8 cellular contexts compared by ENCODE assay signal in genomic region chr7:2820508-2820934, GRCh38. TPM values are rescaled to one million over a fixed set of nuclear protein-coding genes. Genes with fewer than 3 reads are reported as not detected.
DNase-seq lines count a peak whose midpoint lies in the region; ATAC-seq and TF ChIP-seq lines count a peak whose summit lies in the region.

No MANE protein-coding gene starts in this region.

- DNase-seq in HFF-Myc (ENCODE audit: extremely low read depth, low read depth), result peak; percentile 73
- DNase-seq in astrocyte of the cerebellum (ENCODE audit: low read depth), result peak; percentile 89
- DNase-seq in iris pigment epithelial cell (ENCODE audit: low read depth), result peak; percentile 96
- no peak for DNase-seq in WERI-Rb-1
- no peak for DNase-seq in globus pallidus (ENCODE audit: low spot score)
- no peak for DNase-seq in H7
- DNase-seq in NOMO-1 treated with dmso at 0.1 percent for 144 hours (lab: John Stamatoyannopoulos, UW; ENCODE audit: unreplicated experiment), result no peak

- peaks cover 36% of the 10 kb centered on the region for H3K36me3 Mint-ChIP-seq in stimulated activated memory B cell treated with anti-CD40 and anti-IgM and Interleukin-4, amounts not matched to agents 10 μg/mL and 1 μg/mL and 100 μg/mL, for 72 hours

- H3K27me3 Mint-ChIP-seq in stimulated activated memory B cell treated with anti-CD40 and anti-IgM and Interleukin-4, amounts not matched to agents 10 μg/mL and 1 μg/mL and 100 μg/mL, for 72 hours, result no peaks in the 10 kb centered on the region

- no peak overlapping the region for H3K4me3 Mint-ChIP-seq in stimulated activated memory B cell treated with anti-CD40 and anti-IgM and Interleukin-4, amounts not matched to agents 10 μg/mL and 1 μg/mL and 100 μg/mL, for 72 hours

- H3K27ac ChIP-seq in WERI-Rb-1, result no peak overlapping the region

- H3K27me3 ChIP-seq in WERI-Rb-1 (ENCODE audit: insufficient read depth, low read depth, severe bottlenecking), result no peaks in the 10 kb centered on the region
- no peaks in the 10 kb centered on the region for H3K27me3 ChIP-seq in H7 (ENCODE audit: control insufficient read depth, insufficient read depth, low read length)

- ATAC-seq in stimulated activated memory B cell treated with anti-CD40 and anti-IgM and Interleukin-4, amounts not matched to agents 10 μg/mL and 1 μg/mL and 100 μg/mL, for 72 hours, result no peak

- no peaks in the 10 kb centered on the region for H3K9me3 Mint-ChIP-seq in stimulated activated memory B cell treated with anti-CD40 and anti-IgM and Interleukin-4, amounts not matched to agents 10 μg/mL and 1 μg/mL and 100 μg/mL, for 72 hours

- in situ Hi-C loops in astrocyte of the cerebellum (cut with HindIII; ENCODE audit: low sequenced_read_pairs), result no loop called here

- H3K4me3 ChIP-seq in HFF-Myc (replicated peaks; ENCODE audit: low read depth, low read length), result no peak overlapping the region
- H3K4me3 ChIP-seq in astrocyte of the cerebellum (ENCODE audit: low read depth, low read length), result no peak overlapping the region
- H3K4me3 ChIP-seq in WERI-Rb-1 (ENCODE audit: low read depth, low read length), result no peak overlapping the region
- no peak overlapping the region for H3K4me3 ChIP-seq in H7 (ENCODE audit: insufficient read depth, low read depth, low read length)

- H3K27ac Mint-ChIP-seq in stimulated activated memory B cell treated with anti-CD40 and anti-IgM and Interleukin-4, amounts not matched to agents 10 μg/mL and 1 μg/mL and 100 μg/mL, for 72 hours, result peak overlapping the region; percentile 99

- H3K9me3 ChIP-seq in WERI-Rb-1 (ENCODE audit: severe bottlenecking), result no peaks in the 10 kb centered on the region

- H3K36me3 ChIP-seq in WERI-Rb-1, result no peaks in the 10 kb centered on the region
- H3K36me3 ChIP-seq in H7 (replicated peaks; ENCODE audit: control insufficient read depth, insufficient read depth, low read length), result no peaks in the 10 kb centered on the region

- peaks cover 93% of the 10 kb centered on the region for H3K4me1 Mint-ChIP-seq in stimulated activated memory B cell treated with anti-CD40 and anti-IgM and Interleukin-4, amounts not matched to agents 10 μg/mL and 1 μg/mL and 100 μg/mL, for 72 hours

- TF ChIP-seq CTCF in HFF-Myc (IDR thresholded peaks at IDR 0.05; ENCODE audit: low read depth, low read length, missing control alignments) (no peak), astrocyte of the cerebellum (IDR thresholded peaks at IDR 0.05; ENCODE audit: low read depth, low read length, missing control alignments) (no peak), WERI-Rb-1 (IDR thresholded peaks at IDR 0.05; ENCODE audit: low read depth, low read length) (no peak)

RNA-seq across cellular contexts. Expression of gene GNA12, which starts 23.6 kb away (rescaled TPM):
- 23.3 and 44.4 TPM in 2 replicates for total RNA-seq in H7 (2014; rRNA removed; shearing (Covaris generic))

Comparison
In these comparisons a context has a peak if more than half of its experiments do, and no peak if none do; other contexts are left out.
1. DNase-seq: peak in HFF-Myc (single experiment), astrocyte of the cerebellum (single experiment) and iris pigment epithelial cell (single experiment); none in WERI-Rb-1 (single experiment), globus pallidus (single experiment), H7 (single experiment) and NOMO-1 treated with dmso at 0.1 percent for 144 hours (single experiment).